In genomic region chr3:141152801-141153678, GRCh38 we compare ENCODE assay signal across 1 cellular context.
TF ChIP-seq lines count a peak whose summit lies in the region.

No MANE protein-coding gene starts in this region.

TF ChIP-seq in HepG2, 621 proteins besides CTCF, POLR2A, EP300 and RAD21 (continued from another document):
- no peak for TF ChIP-seq NAIF1 (CRISPR knock-in tag; IDR thresholded peaks at IDR 0.05; ENCODE audit: borderline replicate concordance)
TF ChIP-seq in HepG2: peak in this region for 0.
